Comparison of ENCODE assay signal across 11 cellular contexts in the genomic region with DNA sequence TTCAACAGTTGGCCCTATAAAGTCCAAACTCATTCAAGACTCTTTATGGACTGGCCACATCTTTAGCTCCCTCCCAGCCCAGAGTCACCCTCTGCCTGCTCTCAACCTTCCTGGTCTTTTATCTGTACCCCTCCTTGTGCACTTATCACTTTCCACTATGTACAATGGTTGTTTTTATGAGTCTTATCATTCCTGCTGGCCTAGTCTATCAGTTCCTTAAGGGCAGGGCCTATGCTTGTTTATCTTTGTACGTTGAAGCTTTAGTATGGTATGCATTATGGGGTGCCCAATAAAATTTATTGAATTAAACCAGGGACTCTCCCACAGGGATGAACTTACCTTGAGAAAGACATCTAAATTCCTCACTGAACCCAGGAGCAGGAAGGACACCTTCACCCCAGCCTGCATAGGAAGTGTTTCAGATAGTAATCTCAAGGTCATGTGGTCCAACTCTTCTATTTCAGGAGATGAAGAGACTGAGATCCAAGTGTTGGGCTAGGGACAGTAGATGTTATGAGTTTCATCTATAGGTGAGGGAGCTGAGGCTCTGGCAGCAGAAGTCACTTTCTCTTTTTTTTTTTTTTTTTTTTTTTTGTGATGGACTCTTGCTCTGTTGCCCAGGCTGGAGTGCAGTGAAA. TPM values are rescaled to one million over a fixed set of nuclear protein-coding genes. Genes with fewer than 3 reads are reported as not detected.
A peak's percentile ranks its signal among the peaks of the same experiment; 100 is the strongest.
DNase-seq lines count a peak whose midpoint lies in the region; ATAC-seq and TF ChIP-seq lines count a peak whose summit lies in the region.
"Had no signal": no experiment of that assay in that cellular context is flagged by ENCODE, and none has a peak within 500 bp of the region (broad histone marks: within the 10 kb centered on the region; RNA-seq: fewer than 3 reads in every experiment).

No MANE protein-coding gene starts in this region.

- H3K9me3 Mint-ChIP-seq in activated T-cell treated with anti-CD3 and anti-CD28 coated beads, Interleukin-2, amount 50 U/mL, for 72 hours: peaks cover 0 to 2% of the 10 kb centered on the region in 2 donors
- H3K9me3 Mint-ChIP-seq in T-cell: no peaks in the 10 kb centered on the region

- TF ChIP-seq EP300 in suprapubic skin (IDR thresholded peaks at IDR 0.05): no peak

- TF ChIP-seq CTCF in esophagus squamous epithelium (IDR thresholded peaks at IDR 0.05) (no peak), suprapubic skin (IDR thresholded peaks at IDR 0.05) (no peak), psoas muscle (IDR thresholded peaks at IDR 0.05) (no peak), GM20000 (IDR thresholded peaks at IDR 0.05; ENCODE audit: extremely low read depth, missing control alignments) (no peak)

- WGBS in esophagus squamous epithelium, 2 donors: 29 to 60% methylated on average over 1 of the region's 1 CpG
- 52% methylated on average over 1 of the region's 1 CpG for WGBS in suprapubic skin
- 68 to 84% (median 83%) methylated on average over 1 of the region's 1 CpG for WGBS in psoas muscle, 3 donors

- in situ Hi-C loops in G401 (cut with HindIII; ENCODE audit: low sequenced_read_pairs): no loop called here

- TF ChIP-seq POLR2A in esophagus squamous epithelium (IDR thresholded peaks at IDR 0.05): no peak
- no peak for TF ChIP-seq POLR2A in suprapubic skin (IDR thresholded peaks at IDR 0.05)

- H3K36me3 ChIP-seq in esophagus squamous epithelium (no peaks in the 10 kb centered on the region), suprapubic skin (no peaks in the 10 kb centered on the region), psoas muscle (ENCODE audit: insufficient read depth in 1 of 2, low read depth in 1 of 2) (no peaks in the 10 kb centered on the region)

- H3K27ac ChIP-seq in esophagus squamous epithelium: peak overlapping the region; percentile 74 to 100 (median 95)
- H3K27ac ChIP-seq in suprapubic skin: peak overlapping the region; percentile 83
- H3K27ac ChIP-seq in psoas muscle: no peak overlapping the region

- peak overlapping the region; percentile 26 to 64 for H3K4me3 Mint-ChIP-seq in activated T-cell treated with anti-CD3 and anti-CD28 coated beads, Interleukin-2, amount 50 U/mL, for 72 hours
- H3K4me3 Mint-ChIP-seq in T-cell: peak overlapping the region; percentile 10 to 72 (median 25)

- H3K4me1 ChIP-seq in esophagus squamous epithelium (peaks cover 49 to 64% (median 49%) of the 10 kb centered on the region in 3 donors), suprapubic skin (peaks cover 66% of the 10 kb centered on the region), psoas muscle (peaks cover 14% of the 10 kb centered on the region)

- H3K36me3 Mint-ChIP-seq in activated T-cell treated with anti-CD3 and anti-CD28 coated beads, Interleukin-2, amount 50 U/mL, for 72 hours (ENCODE audit: insufficient read depth in 2 of 2): peaks cover 5 to 12% of the 10 kb centered on the region in 2 donors
- H3K36me3 Mint-ChIP-seq in T-cell: no peaks in the 10 kb centered on the region

- H3K27me3 ChIP-seq in esophagus squamous epithelium (no peaks in the 10 kb centered on the region), suprapubic skin (no peaks in the 10 kb centered on the region), psoas muscle (ENCODE audit: insufficient read depth in 3 of 3, low read length in 2 of 3) (no peaks in the 10 kb centered on the region)

- peaks cover 85% of the 10 kb centered on the region for H3K4me1 Mint-ChIP-seq in activated T-cell treated with anti-CD3 and anti-CD28 coated beads, Interleukin-2, amount 50 U/mL, for 72 hours (ENCODE audit: low read depth)
- H3K4me1 Mint-ChIP-seq in T-cell: peaks cover 87 to 92% (median 91%) of the 10 kb centered on the region in 3 donors

- H3K4me3 ChIP-seq in esophagus squamous epithelium: no peak overlapping the region
- H3K4me3 ChIP-seq in suprapubic skin: no peak overlapping the region
- H3K4me3 ChIP-seq in psoas muscle: no peak overlapping the region

- peak overlapping the region; percentile 12 for H3K27ac Mint-ChIP-seq in activated T-cell treated with anti-CD3 and anti-CD28 coated beads, Interleukin-2, amount 50 U/mL, for 72 hours
- H3K27ac Mint-ChIP-seq in T-cell: peak overlapping the region; percentile 96

- intact Hi-C loops in esophagus squamous epithelium (cut with DNase I) (no loop called here), psoas muscle (cut with DNase I) (no loop called here)

- H3K9me3 ChIP-seq in esophagus squamous epithelium (no peaks in the 10 kb centered on the region), suprapubic skin (no peaks in the 10 kb centered on the region), psoas muscle (no peaks in the 10 kb centered on the region)

- POLR2A ChIA-PET in T-cell (lab: Charles Lee): interaction anchor here (0.5 to 2.4 kb wide), 5 partner anchors 13 to 100 kb away, joined by 3 to 11 read pairs (median 3); a partner anchor contains a TSS

- CTCF ChIA-PET in T-cell (lab: Charles Lee): interaction anchor here (0.6 to 2.3 kb wide), 5 partner anchors 18 to 112 kb away, joined by 3 to 12 read pairs (median 3); no protein-coding TSS in a partner anchor

- DNase-seq in activated T-cell treated with anti-CD3 and anti-CD28 coated beads, Interleukin-2, amount 50 U/mL, for 72 hours: no peak
- no peak for DNase-seq in activated T-cell treated with anti-CD3 and anti-CD28 coated beads, Interleukin-2, amount 50 U/mL, for 48 hours
- DNase-seq in T-cell (no peak), esophagus squamous epithelium (lab: John Stamatoyannopoulos, UW) (no peak), suprapubic skin (ENCODE audit: low spot score in 2 of 2) (no peak), psoas muscle (no peak), GM20000 (ENCODE audit: low spot score) (no peak), G401 (ENCODE audit: low spot score) (no peak)
- DNase-seq: activated CD4-positive, alpha-beta T cell treated with anti-CD3 and anti-CD28 coated beads, Interleukin-2, amount 50 U/mL, for 1 hour; GOT3; NCI-H446 treated with DMSO at 0.1 percent for 48 hours had no signal

- no peak for ATAC-seq in activated T-cell treated with anti-CD3 and anti-CD28 coated beads, Interleukin-2, amount 50 U/mL, for 72 hours (replicated peaks in 1 of 2)
- ATAC-seq in T-cell (replicated peaks in 1 of 4): no peak
- no peak for ATAC-seq in psoas muscle

- no peaks in the 10 kb centered on the region for H3K27me3 Mint-ChIP-seq in activated T-cell treated with anti-CD3 and anti-CD28 coated beads, Interleukin-2, amount 50 U/mL, for 72 hours (ENCODE audit: low read depth)
- no peaks in the 10 kb centered on the region for H3K27me3 Mint-ChIP-seq in T-cell

RNA-seq across cellular contexts. Expression of a gene that starts 13.3 kb away (rescaled TPM):
- 100 to 1,000 TPM; 340 to 386 TPM for total RNA-seq in activated T-cell treated with anti-CD3 and anti-CD28 coated beads, Interleukin-2, amount 50 U/mL, for 72 hours
- total RNA-seq in T-cell (100 to 1,000 TPM; 239 to 335 (median 309) TPM), esophagus squamous epithelium (100 to 1,000 TPM in 3 of 4 donors, 10 to 100 TPM in 1; 68.3 to 299 (median 171) TPM), suprapubic skin (100 to 1,000 TPM; 243 to 594 (median 293) TPM), psoas muscle (10 to 100 TPM; 11.3 to 19.7 (median 15.8) TPM)
- polyA plus RNA-seq in psoas muscle: 10 to 100 TPM in 1 of 3 donors, 1 to 10 TPM in 2; 7.6 to 10.2 (median 8.9) TPM
- 10.8 and 43.0 TPM in 2 replicates for total RNA-seq in G401 (2014; rRNA removed; shearing (Covaris generic))
